ENCODE assay signal across 18 cellular contexts in genomic region chr7:10767771-10768170, GRCh38.
A peak's percentile ranks its signal among the peaks of the same experiment; 100 is the strongest.
DNase-seq lines count a peak whose midpoint lies in the region; ATAC-seq, FAIRE-seq and TF ChIP-seq lines count a peak whose summit lies in the region.
"Had no signal": no experiment of that assay in that cellular context is flagged by ENCODE, and none has a peak within 500 bp of the region (broad histone marks: within the 10 kb centered on the region; RNA-seq: fewer than 3 reads in every experiment).

No MANE protein-coding gene starts in this region.

- H3K4me2 ChIP-seq in A549 (no peak overlapping the region), K562 (ENCODE audit: insufficient read depth, low read length) (no peak overlapping the region)

- H3K9me3 ChIP-seq in A549 (no peaks in the 10 kb centered on the region), K562 (replicated peaks; ENCODE audit: control insufficient read depth, insufficient read depth, low read depth, low read length) (no peaks in the 10 kb centered on the region)

- H3K9ac ChIP-seq in K562 (ENCODE audit: insufficient read depth in 1 of 2, low read depth in 2 of 2, low read length in 2 of 2), result no peak overlapping the region

- in situ Hi-C loops in K562 (cut with MboI), result no loop called here

- H4K20me1 ChIP-seq in K562 (replicated peaks; ENCODE audit: control insufficient read depth, insufficient read depth, low read length), result 0 out of 2 replicates have a peak, but pooled peaks cover 5% of the 10 kb centered on the region

- H2AFZ ChIP-seq in K562 (ENCODE audit: low read depth, low read length), result no peak overlapping the region

- no peak for FAIRE-seq in A549 (lab: Jason Lieb, UNC)
- FAIRE-seq in HTR-8/SVneo (lab: Jason Lieb, UNC), result no peak
- no peak for FAIRE-seq in K562 (lab: Jason Lieb, UNC)
- FAIRE-seq: D721Med had no signal

- TF ChIP-seq POLR2A in A549 (IDR thresholded peaks at IDR 0.05; ENCODE audit: low read length) (no peak), K562 (conservative IDR thresholded peaks at IDR 0.05) (no peak)

- H3K9me1 ChIP-seq in K562 (ENCODE audit: control insufficient read depth, insufficient read depth, low read length), result no peaks in the 10 kb centered on the region

- no TSS peak for BruUV-seq in K562 (replicated peaks; lab: Mats Ljungman, UMichigan)

- POLR2A ChIA-PET in A549 (lab: Yijun Ruan, JAX), result no interaction called here
- POLR2A ChIA-PET in K562 (lab: Yijun Ruan, JAX), result no interaction called here

- TF ChIP-seq EP300 in A549 (IDR thresholded peaks at IDR 0.05) (no peak), K562 (IDR thresholded peaks at IDR 0.05; ENCODE audit: low read length) (no peak)

- TF ChIP-seq CTCF in A549 (IDR thresholded peaks at IDR 0.05) (no peak), K562 (IDR thresholded peaks at IDR 0.05 in 2 of 3, conservative IDR thresholded peaks at IDR 0.05 in 1 of 3; ENCODE audit: insufficient read depth in 2 of 3, low read depth in 1 of 3, low read length in 3 of 3) (no peak)

- peaks cover 100% of the 10 kb centered on the region for H3K79me2 ChIP-seq in K562 (ENCODE audit: control insufficient read depth, insufficient read depth, low read length)

- CTCF ChIA-PET in A549 (lab: Yijun Ruan, JAX) (no interaction called here), K562 (lab: Yijun Ruan, JAX; ENCODE audit: low intra/inter-chr PET ratio) (no interaction called here)

- no peaks in the 10 kb centered on the region for H3K27me3 ChIP-seq in K562 (ENCODE audit: control insufficient read depth in 2 of 2, insufficient read depth in 2 of 2, low read length in 2 of 2)

- H3K36me3 ChIP-seq in K562 (ENCODE audit: control insufficient read depth, insufficient read depth, low read length), result peaks cover 48% of the 10 kb centered on the region

- H3K27ac ChIP-seq in A549 (no peak overlapping the region), K562 (ENCODE audit: extremely low read depth, low read depth, low read length) (no peak overlapping the region)

- H3K4me1 ChIP-seq in A549, result no peaks in the 10 kb centered on the region
- 0 out of 5 replicates have a peak, but pooled peaks cover 0 to 3% of the 10 kb centered on the region in 2 experiments for H3K4me1 ChIP-seq in K562 (replicated peaks in 1 of 2; ENCODE audit: control insufficient read depth in 2 of 2, insufficient read depth in 2 of 2, low read length in 2 of 2)

- ATAC-seq in A549 (no peak), K562 (no peak), GM21528 (IDR thresholded peaks at IDR 0.05; ENCODE audit: low FRiP score, unreplicated experiment) (no peak), HG03439 (IDR thresholded peaks at IDR 0.05; ENCODE audit: unreplicated experiment) (no peak)

- WGBS in A549 (ENCODE audit: missing lambda C conversion rate), result 16% methylated on average over 4 of the region's 4 CpGs
- WGBS in K562 (ENCODE audit: insufficient coverage, low coverage, missing lambda C conversion rate), result 70% methylated on average over 4 of the region's 4 CpGs

- intact Hi-C loops in K562 (cut with micrococcal nuclease), result no loop called here

- no peak overlapping the region for H3K4me3 ChIP-seq in A549
- no peak overlapping the region for H3K4me3 ChIP-seq in K562

- no peak for TF ChIP-seq RAD21 in A549 (conservative IDR thresholded peaks at IDR 0.05 in 1 of 2, IDR thresholded peaks at IDR 0.05 in 1 of 2)
- no peak for TF ChIP-seq RAD21 in K562 (CRISPR knock-in tag; conservative IDR thresholded peaks at IDR 0.05 in 1 of 2, IDR thresholded peaks at IDR 0.05 in 1 of 2)

- DNase-seq in A549 (ENCODE audit: low read depth in 1 of 2, low spot score in 1 of 2) (no peak), HTR-8/SVneo (ENCODE audit: insufficient read length, low spot score) (peak; percentile 8), K562 (ENCODE audit: extremely low read depth in 1 of 4, low spot score in 3 of 4) (peak in 1 of 4 experiments; percentile 16), kidney tubule cell (ENCODE audit: low spot score) (peak; percentile 49), COLO829 (ENCODE audit: low spot score) (no peak)
- DNase-seq in stimulated activated CD4-positive, alpha-beta T cell treated with anti-CD3 and anti-CD28 coated beads, Interleukin-15, amount 100 ng/mL, for 24 hours, result no peak
- DNase-seq: CD4-positive, CD25-positive, alpha-beta regulatory T cell; H9; Karpas-422; MV-4-11; NCI-H1417 treated with DMSO at 0.1 percent for 48 hours; NCI-H2081; NCI-H2227 treated with DMSO at 0.1 percent for 48 hours; NCI-H526; OCI-M1 had no signal

TF ChIP-seq in A549, 52 proteins besides CTCF, POLR2A, EP300 and RAD21:
- TF ChIP-seq FOSL2 (IDR thresholded peaks at IDR 0.05) (no peak), FOSL2 (CRISPR knock-in tag; IDR thresholded peaks at IDR 0.05) (peak; percentile 24; the same call in 1 of the 2 replicates), CBX8 (IDR thresholded peaks at IDR 0.05) (no peak)

TF ChIP-seq in K562, 482 proteins besides CTCF, POLR2A, EP300 and RAD21:
- TF ChIP-seq, protein P1, sequence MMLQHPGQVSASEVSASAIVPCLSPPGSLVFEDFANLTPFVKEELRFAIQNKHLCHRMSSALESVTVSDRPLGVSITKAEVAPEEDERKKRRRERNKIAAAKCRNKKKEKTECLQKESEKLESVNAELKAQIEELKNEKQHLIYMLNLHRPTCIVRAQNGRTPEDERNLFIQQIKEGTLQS (IDR thresholded peaks at IDR 0.05), result peak; percentile 68
- TF ChIP-seq, protein P1 (CRISPR knock-in tag; conservative IDR thresholded peaks at IDR 0.05), result no peak
- no peak for TF ChIP-seq ZNF507 (tag; conservative IDR thresholded peaks at IDR 0.05)

Comparison
In these comparisons a context has a peak if more than half of its experiments do, and no peak if none do; other contexts are left out.
1. DNase-seq: peak in HTR-8/SVneo (single experiment) and kidney tubule cell (single experiment); none in A549 (0 of 2), COLO829 (single experiment) and stimulated activated CD4-positive, alpha-beta T cell treated with anti-CD3 and anti-CD28 coated beads, Interleukin-15, amount 100 ng/mL, for 24 hours (single experiment).